In genomic region chr14:91940209-91940608, GRCh38 we compare ENCODE assay signal across 29 cellular contexts.
"Had no signal": no experiment of that assay in that cellular context is flagged by ENCODE, and none has a peak within 500 bp of the region (broad histone marks: within the 10 kb centered on the region; RNA-seq: fewer than 3 reads in every experiment).

No MANE protein-coding gene starts in this region.

- FAIRE-seq: colon, endometrium, endothelial cell of umbilical vein, frontal cortex had no signal

- H3K4me3 ChIP-seq: colonic mucosa, coronary artery, dorsolateral prefrontal cortex, esophagus muscularis mucosa, esophagus squamous epithelium, gastrocnemius medialis, gastroesophageal sphincter, heart left ventricle, heart right ventricle had no signal

- H3K4me1 ChIP-seq: colonic mucosa, esophagus squamous epithelium, foreskin keratinocyte, gastrocnemius medialis had no signal

- H3K27ac ChIP-seq: colonic mucosa, coronary artery, dorsolateral prefrontal cortex, epithelial cell of prostate, esophagus muscularis mucosa, esophagus squamous epithelium, foreskin keratinocyte, gastrocnemius medialis, gastroesophageal sphincter, heart left ventricle, heart right ventricle had no signal

- DNase-seq: colonic mucosa; cortex of kidney; dermis blood vessel endothelial cell; dorsolateral prefrontal cortex; effector CD4-positive, alpha-beta T cell; effector CD8-positive, alpha-beta T cell; effector memory CD4-positive, alpha-beta T cell; effector memory CD8-positive, alpha-beta T cell; endodermal cell; erythroblast; esophagus squamous epithelium; foreskin fibroblast; foreskin keratinocyte; foreskin melanocyte; gastrocnemius medialis; glutamatergic neuron; head of caudate nucleus; heart left ventricle; heart right ventricle had no signal

- H3K27me3 ChIP-seq: colonic mucosa, dorsolateral prefrontal cortex had no signal

- H3K4me1 Mint-ChIP-seq: endodermal cell had no signal

- H3K4me3 Mint-ChIP-seq: dendritic cell treated with granulocyte-macrophage colony-stimulating factor and Interleukin-4, amounts not matched to agents 40 ng/mL and 50 ng/mL, for 4 days; effector memory CD8-positive, alpha-beta T cell; endodermal cell had no signal

- H3K36me3 ChIP-seq: colonic mucosa, gastrocnemius medialis had no signal

- H3K9me3 Mint-ChIP-seq: dendritic cell treated with granulocyte-macrophage colony-stimulating factor and Interleukin-4, amounts not matched to agents 40 ng/mL and 50 ng/mL, for 4 days; effector memory CD8-positive, alpha-beta T cell; endodermal cell had no signal

- H3K27ac Mint-ChIP-seq: dendritic cell treated with granulocyte-macrophage colony-stimulating factor and Interleukin-4, amounts not matched to agents 40 ng/mL and 50 ng/mL, for 4 days; effector memory CD8-positive, alpha-beta T cell; endodermal cell had no signal

- H3K9me3 ChIP-seq: colonic mucosa, esophagus muscularis mucosa, esophagus squamous epithelium, gastrocnemius medialis, heart left ventricle had no signal

- ATAC-seq: effector memory CD8-positive, alpha-beta T cell; esophagus mucosa; foreskin keratinocyte; gastrocnemius medialis; gastroesophageal sphincter; heart left ventricle; heart right ventricle had no signal
